1 cellular context compared by ENCODE assay signal in genomic region chr11:6655020-6655789, GRCh38.
TF ChIP-seq lines count a peak whose summit lies in the region.

No MANE protein-coding gene starts in this region.

TF ChIP-seq in H1, 55 proteins besides CTCF, POLR2A, EP300 and RAD21:
- TF ChIP-seq RBBP5 (IDR thresholded peaks at IDR 0.05; ENCODE audit: borderline replicate concordance, low read depth, low read length) = no peak; the same call in 1 of the 2 replicates
- no peak for TF ChIP-seq E2F6 (IDR thresholded peaks at IDR 0.05)
- TF ChIP-seq ZNF274 (IDR thresholded peaks at IDR 0.05; ENCODE audit: borderline replicate concordance, extremely low read depth, low read length) = no peak
- TF ChIP-seq PHF8 (conservative IDR thresholded peaks at IDR 0.05; ENCODE audit: low read depth, low read length) = no peak
- no peak for TF ChIP-seq TEAD4 (IDR thresholded peaks at IDR 0.05; ENCODE audit: low read depth, low read length)
- TF ChIP-seq BRCA1 (IDR thresholded peaks at IDR 0.05; ENCODE audit: low read depth, low read length) = no peak
- no peak for TF ChIP-seq KDM5A (IDR thresholded peaks at IDR 0.05; ENCODE audit: low read length)
- no peak for TF ChIP-seq SRF (IDR thresholded peaks at IDR 0.05; ENCODE audit: low read depth, low read length)
- no peak for TF ChIP-seq HDAC6 (IDR thresholded peaks at IDR 0.05; ENCODE audit: low read depth, low read length)
- no peak for TF ChIP-seq POLR2AphosphoS5 (IDR thresholded peaks at IDR 0.05; ENCODE audit: low read depth, low read length)
- TF ChIP-seq EZH2 (IDR thresholded peaks at IDR 0.05; ENCODE audit: low read depth, low read length, severe bottlenecking) = no peak
- no peak for TF ChIP-seq BACH1 (IDR thresholded peaks at IDR 0.05; ENCODE audit: low read length)
- TF ChIP-seq SP1 (IDR thresholded peaks at IDR 0.05; ENCODE audit: low read depth, low read length) = no peak
- no peak for TF ChIP-seq EGR1 (IDR thresholded peaks at IDR 0.05; ENCODE audit: borderline replicate concordance, low read depth, low read length)
- TF ChIP-seq SUZ12 (IDR thresholded peaks at IDR 0.05; ENCODE audit: low read length) = peak; percentile 26; the same call in 1 of the 2 replicates
- TF ChIP-seq CEBPB (IDR thresholded peaks at IDR 0.05; ENCODE audit: low read depth, low read length) = no peak
- TF ChIP-seq POU5F1 (IDR thresholded peaks at IDR 0.05; ENCODE audit: low read depth, low read length) = no peak
- no peak for TF ChIP-seq CBX5 (IDR thresholded peaks at IDR 0.05; ENCODE audit: low read depth, low read length)
- no peak for TF ChIP-seq TBP (IDR thresholded peaks at IDR 0.05; ENCODE audit: low read depth, low read length)
- TF ChIP-seq YY1 (IDR thresholded peaks at IDR 0.05; ENCODE audit: low read depth, low read length) = no peak
- no peak for TF ChIP-seq CBX8 (IDR thresholded peaks at IDR 0.05; ENCODE audit: borderline replicate concordance, low read depth, low read length)
- TF ChIP-seq SIN3A (conservative IDR thresholded peaks at IDR 0.05 in 1 of 2, IDR thresholded peaks at IDR 0.05 in 1 of 2; ENCODE audit: low read depth in 1 of 2, low read length in 2 of 2) = 0 out of 4 replicates have a peak, but pooled peaks of 1 of the 2 experiments have one; percentile 36
- TF ChIP-seq KDM4A (IDR thresholded peaks at IDR 0.05; ENCODE audit: low read depth, low read length, severe bottlenecking) = peak; percentile 22
- TF ChIP-seq TCF12 (IDR thresholded peaks at IDR 0.05; ENCODE audit: low read depth, low read length) = no peak
- TF ChIP-seq HDAC2 (IDR thresholded peaks at IDR 0.05; ENCODE audit: borderline replicate concordance in 1 of 2, low read depth in 2 of 2, low read length in 2 of 2) = no peak
- peak; percentile 46; the same call in 1 of the 2 replicates for TF ChIP-seq CREB1 (IDR thresholded peaks at IDR 0.05)
- TF ChIP-seq NRF1 (IDR thresholded peaks at IDR 0.05; ENCODE audit: low read depth, low read length) = no peak
- TF ChIP-seq NANOG (IDR thresholded peaks at IDR 0.05; ENCODE audit: insufficient read depth, low read depth, low read length, poor library complexity, severe bottlenecking) = no peak
- TF ChIP-seq, protein P1, sequence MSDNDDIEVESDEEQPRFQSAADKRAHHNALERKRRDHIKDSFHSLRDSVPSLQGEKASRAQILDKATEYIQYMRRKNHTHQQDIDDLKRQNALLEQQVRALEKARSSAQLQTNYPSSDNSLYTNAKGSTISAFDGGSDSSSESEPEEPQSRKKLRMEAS (IDR thresholded peaks at IDR 0.05) = peak; percentile 19; the same call in 1 of the 2 replicates
- TF ChIP-seq CHD2 (IDR thresholded peaks at IDR 0.05; ENCODE audit: low read length) = no peak
- TF ChIP-seq TAF7 (optimal IDR thresholded peaks at IDR 0.05; ENCODE audit: borderline replicate concordance, low read depth, low read length) = no peak
- no peak for TF ChIP-seq MAFK (IDR thresholded peaks at IDR 0.05; ENCODE audit: low read depth, low read length)
- no peak for TF ChIP-seq JUN (IDR thresholded peaks at IDR 0.05; ENCODE audit: low read depth, low read length)
- TF ChIP-seq GTF2F1 (IDR thresholded peaks at IDR 0.05; ENCODE audit: borderline replicate concordance, low read depth, low read length) = no peak
- TF ChIP-seq, protein P2, sequence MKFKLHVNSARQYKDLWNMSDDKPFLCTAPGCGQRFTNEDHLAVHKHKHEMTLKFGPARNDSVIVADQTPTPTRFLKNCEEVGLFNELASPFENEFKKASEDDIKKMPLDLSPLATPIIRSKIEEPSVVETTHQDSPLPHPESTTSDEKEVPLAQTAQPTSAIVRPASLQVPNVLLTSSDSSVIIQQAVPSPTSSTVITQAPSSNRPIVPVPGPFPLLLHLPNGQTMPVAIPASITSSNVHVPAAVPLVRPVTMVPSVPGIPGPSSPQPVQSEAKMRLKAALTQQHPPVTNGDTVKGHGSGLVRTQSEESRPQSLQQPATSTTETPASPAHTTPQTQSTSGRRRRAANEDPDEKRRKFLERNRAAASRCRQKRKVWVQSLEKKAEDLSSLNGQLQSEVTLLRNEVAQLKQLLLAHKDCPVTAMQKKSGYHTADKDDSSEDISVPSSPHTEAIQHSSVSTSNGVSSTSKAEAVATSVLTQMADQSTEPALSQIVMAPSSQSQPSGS (IDR thresholded peaks at IDR 0.05; ENCODE audit: low read length) = no peak
- TF ChIP-seq ASH2L (IDR thresholded peaks at IDR 0.05; ENCODE audit: low read length) = no peak
- TF ChIP-seq CTBP2 (IDR thresholded peaks at IDR 0.05; ENCODE audit: borderline replicate concordance, insufficient read depth, insufficient read length, low read length) = no peak
- TF ChIP-seq USF2 (IDR thresholded peaks at IDR 0.05; ENCODE audit: low read length) = no peak
- no peak for TF ChIP-seq RXRA (IDR thresholded peaks at IDR 0.05; ENCODE audit: insufficient read depth, low read depth, low read length)
- no peak for TF ChIP-seq BCL11A (IDR thresholded peaks at IDR 0.05; ENCODE audit: low read depth in 2 of 2, low read length in 2 of 2)
- TF ChIP-seq KDM1A (IDR thresholded peaks at IDR 0.05; ENCODE audit: borderline replicate concordance, low read length) = no peak
- no peak for TF ChIP-seq SAP30 (IDR thresholded peaks at IDR 0.05; ENCODE audit: insufficient read depth, insufficient replicate concordance, low read length)
